In the genomic region with DNA sequence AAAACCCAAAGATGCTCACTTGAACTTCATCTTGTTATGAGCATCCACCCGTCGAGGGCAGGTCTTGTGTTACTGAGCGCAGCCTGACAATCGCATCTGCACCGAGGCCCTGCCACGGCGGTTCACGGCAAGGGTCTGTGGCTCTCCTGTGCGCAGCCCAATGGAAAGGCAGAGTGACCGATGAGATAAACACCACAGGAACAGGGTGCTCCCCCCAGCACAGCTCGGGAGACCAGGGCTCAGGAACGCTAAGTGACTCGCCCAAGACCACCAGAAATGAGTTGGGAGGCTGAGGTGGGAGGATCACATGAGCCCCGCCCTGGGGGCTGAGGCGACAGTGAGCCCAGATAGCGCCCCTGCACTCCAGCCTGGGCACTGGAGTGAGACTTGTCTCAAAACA, we compare ENCODE assay signal across 24 cellular contexts.
DNase-seq lines count a peak whose midpoint lies in the region; ATAC-seq and TF ChIP-seq lines count a peak whose summit lies in the region.
"Had no signal": no experiment of that assay in that cellular context is flagged by ENCODE, and none has a peak within 500 bp of the region (broad histone marks: within the 10 kb centered on the region; RNA-seq: fewer than 3 reads in every experiment).

No MANE protein-coding gene starts in this region.

- no peaks in the 10 kb centered on the region for H3K27me3 ChIP-seq in psoas muscle (ENCODE audit: insufficient read depth in 3 of 3, low read length in 2 of 3)
- H3K27me3 ChIP-seq: cardiac muscle cell, transverse colon had no signal

- WGBS in psoas muscle, 3 donors, result 91 to 95% (median 94%) methylated on average over 16 of the region's 16 CpGs

- peaks cover 81% of the 10 kb centered on the region for H3K4me1 ChIP-seq in psoas muscle

- H3K36me3 ChIP-seq in psoas muscle (ENCODE audit: insufficient read depth in 1 of 2, low read depth in 1 of 2), result no peaks in the 10 kb centered on the region
- H3K36me3 ChIP-seq: cardiac muscle cell, transverse colon had no signal

- H3K36me3 Mint-ChIP-seq in activated CD8-positive, alpha-beta T cell treated with anti-CD3 and anti-CD28 coated beads for 36 hours (ENCODE audit: low read depth), result peaks cover 55% of the 10 kb centered on the region
- peaks cover 54% of the 10 kb centered on the region for H3K36me3 Mint-ChIP-seq in activated CD8-positive, alpha-beta T cell treated with anti-CD3 and anti-CD28 coated beads, Interleukin-2, amount 10 ng/mL, durations not matched to agents 7 days and 5 days (ENCODE audit: low read depth)
- H3K36me3 Mint-ChIP-seq in HFFc6 (ENCODE audit: low read depth), result peaks cover 26% of the 10 kb centered on the region
- H3K36me3 Mint-ChIP-seq in glutamatergic neuron (ENCODE audit: unreplicated experiment), result peaks cover 3% of the 10 kb centered on the region

- DNase-seq in activated CD8-positive, alpha-beta T cell treated with anti-CD3 and anti-CD28 coated beads for 36 hours, result no peak
- no peak for DNase-seq in activated CD8-positive, alpha-beta T cell treated with anti-CD3 and anti-CD28 coated beads, Interleukin-2, amount 10 ng/mL, durations not matched to agents 7 days and 5 days
- DNase-seq in HFFc6 (no peak), glutamatergic neuron (no peak), psoas muscle (no peak), GM19240 (ENCODE audit: insufficient read length, low spot score) (no peak), COLO829 (ENCODE audit: low spot score) (no peak)
- no peak for DNase-seq in activated CD4-positive, alpha-beta T cell treated with anti-CD3 and anti-CD28 coated beads for 1 hour
- DNase-seq: 8988T; activated CD4-positive, alpha-beta T cell treated with anti-CD3 and anti-CD28 coated beads for 48 hours; activated CD8-positive, alpha-beta memory T cell treated with anti-CD3 and anti-CD28 coated beads, Interleukin-2, amount 50 U/mL, for 48 hours; activated gamma-delta T cell treated with Interleukin-2 at 50 U/mL for 16 hours; Calu3; left colon; NCI-H2081; NCI-H345; NCI-H82; OCI-M1; SIG-M5; stimulated activated CD4-positive, alpha-beta T cell treated with anti-CD3 and anti-CD28 coated beads, Interleukin-4, amount 100 ng/mL, for 24 hours; T-helper 1 cell; transverse colon had no signal

- H3K9me3 ChIP-seq in psoas muscle, result no peaks in the 10 kb centered on the region
- H3K9me3 ChIP-seq: transverse colon had no signal

- POLR2A ChIA-PET in activated CD8-positive, alpha-beta T cell treated with anti-CD3 and anti-CD28 coated beads for 36 hours (lab: Charles Lee), result no interaction called here
- POLR2A ChIA-PET in activated CD8-positive, alpha-beta T cell treated with anti-CD3 and anti-CD28 coated beads, Interleukin-2, amount 10 ng/mL, durations not matched to agents 7 days and 5 days (lab: Charles Lee), result no interaction called here

- TF ChIP-seq CTCF in activated CD8-positive, alpha-beta T cell treated with anti-CD3 and anti-CD28 coated beads for 36 hours (IDR thresholded peaks at IDR 0.05), result no peak
- TF ChIP-seq CTCF in HFFc6 (IDR thresholded peaks at IDR 0.05), result no peak
- TF ChIP-seq CTCF in glutamatergic neuron (IDR thresholded peaks at IDR 0.05; ENCODE audit: partially characterized antibody, unreplicated experiment), result no peak
- no peak for TF ChIP-seq CTCF in psoas muscle (IDR thresholded peaks at IDR 0.05)

- no peak overlapping the region for H3K4me3 Mint-ChIP-seq in activated CD8-positive, alpha-beta T cell treated with anti-CD3 and anti-CD28 coated beads for 36 hours
- no peak overlapping the region for H3K4me3 Mint-ChIP-seq in activated CD8-positive, alpha-beta T cell treated with anti-CD3 and anti-CD28 coated beads, Interleukin-2, amount 10 ng/mL, durations not matched to agents 7 days and 5 days
- H3K4me3 Mint-ChIP-seq in HFFc6, result no peak overlapping the region
- peak overlapping the region; percentile 67 for H3K4me3 Mint-ChIP-seq in glutamatergic neuron (ENCODE audit: unreplicated experiment)
- H3K4me3 Mint-ChIP-seq: stimulated activated naive CD8-positive, alpha-beta T cell treated with anti-CD3 and anti-CD28 coated beads, Interleukin-15, Interleukin-2, amounts not matched to agents 100 ng/mL and 50 ng/mL, for 24 hours had no signal

- H3K4me3 ChIP-seq in psoas muscle, result no peak overlapping the region
- H3K4me3 ChIP-seq: cardiac muscle cell, transverse colon had no signal

- CTCF ChIA-PET in activated CD8-positive, alpha-beta T cell treated with anti-CD3 and anti-CD28 coated beads for 36 hours (lab: Charles Lee), result interaction anchor here (1.0 to 1.8 kb wide), 2 partner anchors 23 to 26 kb away, joined by 3 to 5 read pairs; no protein-coding TSS in a partner anchor
- CTCF ChIA-PET in activated CD8-positive, alpha-beta T cell treated with anti-CD3 and anti-CD28 coated beads, Interleukin-2, amount 10 ng/mL, durations not matched to agents 7 days and 5 days (lab: Charles Lee), result interaction anchor here (0.7 kb wide), 1 partner anchor 31 kb away, joined by 3 read pairs; no protein-coding TSS in a partner anchor

- peak overlapping the region; percentile 82 for H3K27ac ChIP-seq in psoas muscle
- H3K27ac ChIP-seq: cardiac muscle cell had no signal

- no peak for ATAC-seq in activated CD8-positive, alpha-beta T cell treated with anti-CD3 and anti-CD28 coated beads for 36 hours
- ATAC-seq in activated CD8-positive, alpha-beta T cell treated with anti-CD3 and anti-CD28 coated beads, Interleukin-2, amount 10 ng/mL, durations not matched to agents 7 days and 5 days, result no peak
- ATAC-seq in psoas muscle, result no peak
- ATAC-seq: left colon had no signal

- peaks cover 89% of the 10 kb centered on the region for H3K4me1 Mint-ChIP-seq in activated CD8-positive, alpha-beta T cell treated with anti-CD3 and anti-CD28 coated beads for 36 hours (ENCODE audit: low read depth)
- H3K4me1 Mint-ChIP-seq in activated CD8-positive, alpha-beta T cell treated with anti-CD3 and anti-CD28 coated beads, Interleukin-2, amount 10 ng/mL, durations not matched to agents 7 days and 5 days (ENCODE audit: low read depth), result peaks cover 94% of the 10 kb centered on the region
- H3K4me1 Mint-ChIP-seq in HFFc6 (ENCODE audit: low read depth) (peaks cover 70% of the 10 kb centered on the region), glutamatergic neuron (ENCODE audit: low read depth, unreplicated experiment) (peaks cover 66% of the 10 kb centered on the region)

- no peaks in the 10 kb centered on the region for H3K9me3 Mint-ChIP-seq in activated CD8-positive, alpha-beta T cell treated with anti-CD3 and anti-CD28 coated beads for 36 hours
- no peaks in the 10 kb centered on the region for H3K9me3 Mint-ChIP-seq in activated CD8-positive, alpha-beta T cell treated with anti-CD3 and anti-CD28 coated beads, Interleukin-2, amount 10 ng/mL, durations not matched to agents 7 days and 5 days (ENCODE audit: insufficient read depth)
- no peaks in the 10 kb centered on the region for H3K9me3 Mint-ChIP-seq in HFFc6
- H3K9me3 Mint-ChIP-seq in glutamatergic neuron (ENCODE audit: unreplicated experiment), result peaks cover 41% of the 10 kb centered on the region
- H3K9me3 Mint-ChIP-seq: stimulated activated naive CD8-positive, alpha-beta T cell treated with anti-CD3 and anti-CD28 coated beads, Interleukin-15, Interleukin-2, amounts not matched to agents 100 ng/mL and 50 ng/mL, for 24 hours had no signal

- no peaks in the 10 kb centered on the region for H3K27me3 Mint-ChIP-seq in activated CD8-positive, alpha-beta T cell treated with anti-CD3 and anti-CD28 coated beads for 36 hours
- no peaks in the 10 kb centered on the region for H3K27me3 Mint-ChIP-seq in activated CD8-positive, alpha-beta T cell treated with anti-CD3 and anti-CD28 coated beads, Interleukin-2, amount 10 ng/mL, durations not matched to agents 7 days and 5 days (ENCODE audit: low read depth)
- peaks cover 3% of the 10 kb centered on the region for H3K27me3 Mint-ChIP-seq in HFFc6 (ENCODE audit: insufficient read depth)
- peaks cover 22% of the 10 kb centered on the region for H3K27me3 Mint-ChIP-seq in glutamatergic neuron (ENCODE audit: unreplicated experiment)
- H3K27me3 Mint-ChIP-seq: stimulated activated naive CD8-positive, alpha-beta T cell treated with anti-CD3 and anti-CD28 coated beads, Interleukin-15, Interleukin-2, amounts not matched to agents 100 ng/mL and 50 ng/mL, for 24 hours had no signal

- H3K27ac Mint-ChIP-seq in activated CD8-positive, alpha-beta T cell treated with anti-CD3 and anti-CD28 coated beads for 36 hours, result peak overlapping the region; percentile 62
- H3K27ac Mint-ChIP-seq in activated CD8-positive, alpha-beta T cell treated with anti-CD3 and anti-CD28 coated beads, Interleukin-2, amount 10 ng/mL, durations not matched to agents 7 days and 5 days, result no peak overlapping the region
- H3K27ac Mint-ChIP-seq in HFFc6, result peak overlapping the region; percentile 5; the same call in 1 of the 2 replicates
- H3K27ac Mint-ChIP-seq in glutamatergic neuron (ENCODE audit: unreplicated experiment), result peak overlapping the region; percentile 93
- H3K27ac Mint-ChIP-seq: stimulated activated naive CD8-positive, alpha-beta T cell treated with anti-CD3 and anti-CD28 coated beads, Interleukin-15, Interleukin-2, amounts not matched to agents 100 ng/mL and 50 ng/mL, for 24 hours had no signal

- intact Hi-C loops in activated CD8-positive, alpha-beta T cell treated with anti-CD3 and anti-CD28 coated beads for 36 hours (cut with micrococcal nuclease), result loop anchor here (10.0 kb wide), 1 partner anchor 129 kb away; no protein-coding TSS in a partner anchor
- intact Hi-C loops in psoas muscle (cut with DNase I), result loop anchor here in 1 of 2 donors (10.0 kb wide), 1 partner anchor 129 kb away; no protein-coding TSS in a partner anchor
